9 cellular contexts compared by ENCODE assay signal in the genomic region with DNA sequence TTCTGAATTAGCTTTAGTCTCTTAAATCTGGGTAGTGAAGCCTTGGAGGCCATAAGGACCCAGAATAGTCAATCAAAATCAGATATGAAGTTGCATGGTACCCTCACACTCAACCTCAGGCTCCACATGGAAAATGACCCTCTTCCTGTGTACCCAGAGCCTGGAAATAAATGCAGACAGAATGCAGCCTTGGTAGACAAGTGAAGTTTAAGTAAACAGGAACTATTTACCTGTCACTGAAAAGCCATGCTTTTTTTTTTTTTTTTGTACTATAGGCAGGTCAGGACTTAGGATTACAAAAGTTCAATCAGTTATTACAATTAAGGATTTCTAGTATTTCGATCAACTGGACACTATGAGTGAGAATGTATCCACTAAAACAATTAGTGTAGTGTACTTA.
"Had no signal": no experiment of that assay in that cellular context is flagged by ENCODE, and none has a peak within 500 bp of the region (broad histone marks: within the 10 kb centered on the region; RNA-seq: fewer than 3 reads in every experiment).

No MANE protein-coding gene starts in this region.

- H3K4me3 ChIP-seq: GM23248, HAP-1, K562 had no signal

- FAIRE-seq: K562 had no signal

- H3K9me3 ChIP-seq: HAP-1 had no signal

- DNase-seq: GM23248, GOT3, H7, HFFc6, IMR-90 had no signal

- H3K36me3 ChIP-seq: HAP-1 had no signal

- ATAC-seq: HCT116, K562 had no signal

- H3K9ac ChIP-seq: GM23248 had no signal

- H3K27ac ChIP-seq: GM23248, HL-60 had no signal

- H2AFZ ChIP-seq: GM23248 had no signal
